Comparison of ENCODE assay signal across 15 cellular contexts in the genomic region with DNA sequence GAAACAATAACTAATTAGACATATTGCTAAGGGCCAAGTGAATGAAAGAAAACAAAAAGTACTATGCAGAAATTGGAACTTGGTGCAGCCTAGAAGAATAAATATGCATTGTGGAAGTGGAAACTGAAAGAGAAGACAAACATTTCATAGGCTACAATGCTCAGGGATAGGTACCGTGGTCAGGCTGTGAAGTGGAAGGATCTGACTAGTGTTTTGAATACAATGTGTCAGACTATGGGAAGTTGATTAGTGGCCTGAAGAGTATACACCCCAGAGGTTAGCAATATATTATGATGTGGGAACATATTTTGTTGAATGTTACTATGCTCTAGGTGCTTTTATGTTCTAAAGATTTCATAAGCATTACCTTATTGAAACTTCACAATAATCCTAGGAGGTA. TPM values are rescaled to one million over a fixed set of nuclear protein-coding genes. Genes with fewer than 3 reads are reported as not detected.
DNase-seq lines count a peak whose midpoint lies in the region; ATAC-seq and FAIRE-seq lines count a peak whose summit lies in the region.
"Had no signal": no experiment of that assay in that cellular context is flagged by ENCODE, and none has a peak within 500 bp of the region (broad histone marks: within the 10 kb centered on the region; RNA-seq: fewer than 3 reads in every experiment).

No MANE protein-coding gene starts in this region.

- no peak overlapping the region for H3K27ac Mint-ChIP-seq in activated naive CD4-positive, alpha-beta T cell treated with anti-CD3 and anti-CD28 coated beads, Interleukin-2, amount 50 U/mL, for 72 hours
- H3K27ac Mint-ChIP-seq in activated naive CD4-positive, alpha-beta T cell treated with anti-CD3 and anti-CD28 coated beads, Interleukin-2, amount 10 ng/mL, durations not matched to agents 7 days and 5 days, result no peak overlapping the region
- H3K27ac Mint-ChIP-seq in T-cell, result peak overlapping the region; percentile 29 to 56
- peak overlapping the region; percentile 17 for H3K27ac Mint-ChIP-seq in central memory CD8-positive, alpha-beta T cell (ENCODE audit: low read depth)
- H3K27ac Mint-ChIP-seq in stimulated activated naive CD8-positive, alpha-beta T cell treated with anti-CD3 and anti-CD28 coated beads, Interleukin-15, amount 100 ng/mL, for 72 hours, result no peak overlapping the region
- H3K27ac Mint-ChIP-seq: GM23338 had no signal

- H3K4me3 Mint-ChIP-seq in activated naive CD4-positive, alpha-beta T cell treated with anti-CD3 and anti-CD28 coated beads, Interleukin-2, amount 10 ng/mL, durations not matched to agents 7 days and 5 days, result no peak overlapping the region
- H3K4me3 Mint-ChIP-seq in T-cell, result peak overlapping the region in 1 of 3 donors; percentile 7
- H3K4me3 Mint-ChIP-seq in central memory CD8-positive, alpha-beta T cell, result no peak overlapping the region
- H3K4me3 Mint-ChIP-seq in stimulated activated naive CD8-positive, alpha-beta T cell treated with anti-CD3 and anti-CD28 coated beads, Interleukin-15, amount 100 ng/mL, for 72 hours, result no peak overlapping the region
- H3K4me3 Mint-ChIP-seq: GM23338 had no signal

- peaks cover 0 to 27% of the 10 kb centered on the region in 2 donors for H3K36me3 Mint-ChIP-seq in activated naive CD4-positive, alpha-beta T cell treated with anti-CD3 and anti-CD28 coated beads, Interleukin-2, amount 50 U/mL, for 72 hours
- peaks cover 78% of the 10 kb centered on the region for H3K36me3 Mint-ChIP-seq in activated naive CD4-positive, alpha-beta T cell treated with anti-CD3 and anti-CD28 coated beads, Interleukin-2, amount 10 ng/mL, durations not matched to agents 7 days and 5 days
- H3K36me3 Mint-ChIP-seq in T-cell, result peaks cover 44% of the 10 kb centered on the region
- peaks cover 10% of the 10 kb centered on the region for H3K36me3 Mint-ChIP-seq in central memory CD8-positive, alpha-beta T cell (ENCODE audit: insufficient read depth)

- FAIRE-seq in RCC 7860 (lab: Jason Lieb, UNC), result no peak
- FAIRE-seq: G401.6 had no signal

- CTCF ChIA-PET in activated naive CD4-positive, alpha-beta T cell treated with anti-CD3 and anti-CD28 coated beads, Interleukin-2, amount 10 ng/mL, durations not matched to agents 7 days and 5 days (lab: Charles Lee), result no interaction called here
- CTCF ChIA-PET in T-cell (lab: Charles Lee), result interaction anchor here (0.6 to 1.1 kb wide), 2 partner anchors 24 to 535 kb away, joined by 3 read pairs; no protein-coding TSS in a partner anchor

- H3K27me3 Mint-ChIP-seq in activated naive CD4-positive, alpha-beta T cell treated with anti-CD3 and anti-CD28 coated beads, Interleukin-2, amount 10 ng/mL, durations not matched to agents 7 days and 5 days, result no peaks in the 10 kb centered on the region
- no peaks in the 10 kb centered on the region for H3K27me3 Mint-ChIP-seq in T-cell
- H3K27me3 Mint-ChIP-seq in central memory CD8-positive, alpha-beta T cell, result no peaks in the 10 kb centered on the region
- H3K27me3 Mint-ChIP-seq in stimulated activated naive CD8-positive, alpha-beta T cell treated with anti-CD3 and anti-CD28 coated beads, Interleukin-15, amount 100 ng/mL, for 72 hours, result no peaks in the 10 kb centered on the region

- POLR2A ChIA-PET in T-cell (lab: Charles Lee), result no interaction called here

- peaks cover 58% of the 10 kb centered on the region for H3K4me1 Mint-ChIP-seq in activated naive CD4-positive, alpha-beta T cell treated with anti-CD3 and anti-CD28 coated beads, Interleukin-2, amount 10 ng/mL, durations not matched to agents 7 days and 5 days
- H3K4me1 Mint-ChIP-seq in T-cell, result peaks cover 84 to 90% (median 89%) of the 10 kb centered on the region in 3 donors
- H3K4me1 Mint-ChIP-seq in central memory CD8-positive, alpha-beta T cell, result peaks cover 78% of the 10 kb centered on the region
- H3K4me1 Mint-ChIP-seq in stimulated activated naive CD8-positive, alpha-beta T cell treated with anti-CD3 and anti-CD28 coated beads, Interleukin-15, amount 100 ng/mL, for 72 hours, result peaks cover 63% of the 10 kb centered on the region

- peaks cover 0 to under 1% of the 10 kb centered on the region in 2 donors for H3K9me3 Mint-ChIP-seq in activated naive CD4-positive, alpha-beta T cell treated with anti-CD3 and anti-CD28 coated beads, Interleukin-2, amount 50 U/mL, for 72 hours
- no peaks in the 10 kb centered on the region for H3K9me3 Mint-ChIP-seq in activated naive CD4-positive, alpha-beta T cell treated with anti-CD3 and anti-CD28 coated beads, Interleukin-2, amount 10 ng/mL, durations not matched to agents 7 days and 5 days
- H3K9me3 Mint-ChIP-seq in T-cell, result no peaks in the 10 kb centered on the region
- H3K9me3 Mint-ChIP-seq in central memory CD8-positive, alpha-beta T cell, result no peaks in the 10 kb centered on the region
- no peaks in the 10 kb centered on the region for H3K9me3 Mint-ChIP-seq in stimulated activated naive CD8-positive, alpha-beta T cell treated with anti-CD3 and anti-CD28 coated beads, Interleukin-15, amount 100 ng/mL, for 72 hours
- H3K9me3 Mint-ChIP-seq: GM23338 had no signal

- peak; percentile 50 to 68 for ATAC-seq in activated naive CD4-positive, alpha-beta T cell treated with anti-CD3 and anti-CD28 coated beads, Interleukin-2, amount 50 U/mL, for 72 hours
- ATAC-seq in T-cell (replicated peaks in 1 of 4) (peak in 1 of 4 experiments; percentile 52), HG03135 (IDR thresholded peaks at IDR 0.05; ENCODE audit: unreplicated experiment) (no peak)
- ATAC-seq in central memory CD8-positive, alpha-beta T cell (replicated peaks; ENCODE audit: extremely low read depth, poor library complexity, severe bottlenecking), result peak; percentile 85
- ATAC-seq in stimulated activated naive CD8-positive, alpha-beta T cell treated with anti-CD3 and anti-CD28 coated beads, Interleukin-15, amount 100 ng/mL, for 72 hours, result peak; percentile 100
- ATAC-seq: GM23338, HCT116 had no signal

- no peak for DNase-seq in activated naive CD4-positive, alpha-beta T cell treated with anti-CD3 and anti-CD28 coated beads, Interleukin-2, amount 50 U/mL, for 72 hours (ENCODE audit: low spot score in 2 of 2)
- DNase-seq in activated naive CD4-positive, alpha-beta T cell treated with anti-CD3 and anti-CD28 coated beads, Interleukin-2, amount 10 ng/mL, durations not matched to agents 7 days and 5 days, result no peak
- DNase-seq in T-cell, result no peak
- no peak for DNase-seq in central memory CD8-positive, alpha-beta T cell (ENCODE audit: low spot score in 2 of 2)
- no peak for DNase-seq in stimulated activated naive CD8-positive, alpha-beta T cell treated with anti-CD3 and anti-CD28 coated beads, Interleukin-15, amount 100 ng/mL, for 72 hours
- no peak for DNase-seq in RCC 7860 (ENCODE audit: low spot score)
- DNase-seq: DND-41, NCI-H187 treated with DMSO at 0.1 percent for 48 hours, NCI-H345, NCI-H69, SJCRH30 had no signal

RNA-seq across cellular contexts. Expression of gene GPRIN3, which starts 36.8 kb away (rescaled TPM):
- 10 to 100 TPM; 12.4 to 26.1 TPM for total RNA-seq in activated naive CD4-positive, alpha-beta T cell treated with anti-CD3 and anti-CD28 coated beads, Interleukin-2, amount 50 U/mL, for 72 hours
- total RNA-seq in T-cell, result 10 to 100 TPM; 17.4 to 56.1 (median 23.0) TPM

Comparison
In these comparisons a context has a peak if more than half of its experiments do, and no peak if none do; other contexts are left out.
1. H3K27ac Mint-ChIP-seq: peak in T-cell (2 of 2) and central memory CD8-positive, alpha-beta T cell (single experiment); none in activated naive CD4-positive, alpha-beta T cell treated with anti-CD3 and anti-CD28 coated beads, Interleukin-2, amount 50 U/mL, for 72 hours (0 of 2), activated naive CD4-positive, alpha-beta T cell treated with anti-CD3 and anti-CD28 coated beads, Interleukin-2, amount 10 ng/mL, durations not matched to agents 7 days and 5 days (single experiment) and stimulated activated naive CD8-positive, alpha-beta T cell treated with anti-CD3 and anti-CD28 coated beads, Interleukin-15, amount 100 ng/mL, for 72 hours (0 of 2).